Comparison of ENCODE assay signal across 9 cellular contexts in genomic region chr17:68143425-68143824, GRCh38.
"Had no signal": no experiment of that assay in that cellular context is flagged by ENCODE, and none has a peak within 500 bp of the region (broad histone marks: within the 10 kb centered on the region; RNA-seq: fewer than 3 reads in every experiment).

No MANE protein-coding gene starts in this region.

- ATAC-seq: HCT116, HepG2 had no signal

- H3K36me3 ChIP-seq: HAP-1 had no signal

- H3K9me3 ChIP-seq: HAP-1 had no signal

- H3K9ac ChIP-seq: GM23248 had no signal

- DNase-seq: GM23248, GOT3, H7, HFFc6, KBM-7 had no signal

- H3K4me3 ChIP-seq: GM23248, HAP-1 had no signal

- H3K27ac ChIP-seq: GM23248, HL-60 had no signal

- H3K4me1 ChIP-seq: HAP-1 had no signal

- H2AFZ ChIP-seq: GM23248 had no signal
